Comparison of ENCODE assay signal across 8 cellular contexts in the genomic region with DNA sequence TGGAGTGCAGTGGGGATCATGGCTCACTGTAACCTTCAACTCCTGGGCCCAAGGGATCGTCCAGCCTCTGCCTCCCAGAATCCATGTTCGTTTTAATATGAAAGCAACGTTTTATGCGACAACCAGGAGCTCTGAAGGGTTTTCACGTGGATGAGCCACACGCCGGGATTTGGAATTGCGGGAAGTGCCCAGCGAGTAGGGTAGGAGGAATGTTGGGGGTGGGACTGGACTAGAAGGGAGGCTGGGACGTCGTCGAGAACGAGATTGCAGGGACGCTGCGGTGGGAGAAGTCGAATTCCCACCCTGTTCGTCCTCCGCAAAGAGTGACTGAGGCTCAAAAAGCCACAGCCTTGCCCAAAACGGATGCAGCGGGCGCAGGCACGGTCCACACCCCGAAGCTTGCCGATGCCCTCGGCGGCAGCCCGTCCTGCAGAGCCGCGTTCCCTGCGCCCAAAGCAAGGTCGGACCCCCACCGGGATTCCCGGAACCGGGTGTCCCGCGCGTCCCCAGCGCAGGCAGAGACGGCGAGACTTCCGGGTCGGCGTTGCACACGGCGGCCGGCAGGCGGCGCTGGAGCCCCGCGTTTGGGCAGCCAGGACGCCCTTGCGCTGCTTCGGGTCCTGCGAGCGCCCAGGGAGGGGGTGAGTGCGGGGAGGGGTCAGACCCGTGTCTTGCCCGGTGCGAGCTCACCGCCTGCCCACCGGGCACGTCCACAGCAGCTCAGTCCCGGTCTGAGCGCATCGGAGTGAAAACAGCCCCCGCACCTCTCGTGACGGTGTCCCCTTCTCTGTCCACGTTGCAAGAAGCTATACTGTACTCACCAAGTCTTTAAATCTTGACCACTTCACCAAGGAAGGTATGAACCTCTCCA.
DNase-seq lines count a peak whose midpoint lies in the region; ATAC-seq, FAIRE-seq and TF ChIP-seq lines count a peak whose summit lies in the region.

No MANE protein-coding gene starts in this region.

- BruUV-seq in HepG2 (replicated peaks; lab: Mats Ljungman, UMichigan): TSS peak; percentile 68

- H2AFZ ChIP-seq in ACC112 (ENCODE audit: low read length, unreplicated experiment) (peak overlapping the region; percentile 44), HepG2 (ENCODE audit: low read length) (peak overlapping the region; percentile 95)

- H3K36me3 ChIP-seq in ACC112 (ENCODE audit: insufficient read depth, low read length) (no peaks in the 10 kb centered on the region), HepG2 (replicated peaks in 1 of 2; ENCODE audit: control insufficient read depth in 1 of 2, insufficient read depth in 2 of 2, low read length in 2 of 2) (no peaks in the 10 kb centered on the region)

- H4K20me1 ChIP-seq in HepG2 (ENCODE audit: insufficient read depth, low read length): no peaks in the 10 kb centered on the region

- H3K9ac ChIP-seq in HepG2 (ENCODE audit: insufficient read depth, low read depth, low read length): peak overlapping the region; percentile 75

- peak; percentile 99 for TF ChIP-seq RAD21 in HepG2 (CRISPR knock-in tag; IDR thresholded peaks at IDR 0.05)

- H3K27me3 Mint-ChIP-seq in activated CD4-positive, alpha-beta T cell treated with anti-CD3 and anti-CD28 coated beads, Interleukin-2, amount 10 ng/mL, durations not matched to agents 24 days and 14 days: peaks cover 11% of the 10 kb centered on the region

- CTCF ChIA-PET in HepG2 (lab: Yijun Ruan, JAX; ENCODE audit: low intra/inter-chr PET ratio, low total read pairs): interaction anchor here (1.3 to 4.8 kb wide), 2 partner anchors 30 to 124 kb away, joined by 4 to 96 read pairs; a partner anchor contains a TSS

- H3K27ac Mint-ChIP-seq in activated CD4-positive, alpha-beta T cell treated with anti-CD3 and anti-CD28 coated beads, Interleukin-2, amount 10 ng/mL, durations not matched to agents 24 days and 14 days: peak overlapping the region; percentile 75

- DNase-seq in NCI-H345 (lab: John Stamatoyannopoulos, UW): peak; percentile 88
- peak; percentile 96 for DNase-seq in activated CD4-positive, alpha-beta T cell treated with anti-CD3 and anti-CD28 coated beads, Interleukin-2, amount 10 ng/mL, durations not matched to agents 24 days and 14 days
- peak; percentile 51 for DNase-seq in dedifferentiated amniotic fluid mesenchymal stem cell (ENCODE audit: extremely low spot score)
- DNase-seq in HepG2 (ENCODE audit: low spot score): peak; percentile 75
- peak; percentile 81 for DNase-seq in stimulated activated CD4-positive, alpha-beta T cell treated with anti-CD3 and anti-CD28 coated beads, Interleukin-4, amount 100 ng/mL, for 1 hour

- H3K4me1 ChIP-seq in ACC112 (ENCODE audit: control insufficient read depth, insufficient read depth, low read length, unreplicated experiment) (no peaks in the 10 kb centered on the region), HepG2 (ENCODE audit: insufficient read depth, low read length) (peaks cover 22% of the 10 kb centered on the region)

- ATAC-seq in GM18517 (IDR thresholded peaks at IDR 0.05; ENCODE audit: unreplicated experiment): peak; percentile 76
- ATAC-seq in HG03064 (IDR thresholded peaks at IDR 0.05; ENCODE audit: low read depth, unreplicated experiment): peak; percentile 80
- ATAC-seq in HepG2: peak; percentile 86

- H3K4me3 ChIP-seq in ACC112 (ENCODE audit: low read depth, low read length) (peak overlapping the region; percentile 76), HepG2 (replicated peaks in 1 of 3; ENCODE audit: insufficient read depth in 1 of 3, low read depth in 2 of 3, low read length in 3 of 3) (peak overlapping the region; percentile 63 to 89 (median 76))

- H3K4me2 ChIP-seq in HepG2 (ENCODE audit: low read depth, low read length): peak overlapping the region; percentile 100

- intact Hi-C loops in activated CD4-positive, alpha-beta T cell treated with anti-CD3 and anti-CD28 coated beads, Interleukin-2, amount 10 ng/mL, durations not matched to agents 24 days and 14 days (cut with micrococcal nuclease): loop anchor here (1.0 kb wide), 1 partner anchor 31 kb away; no protein-coding TSS in a partner anchor
- intact Hi-C loops in HepG2 (cut with micrococcal nuclease; ENCODE audit: unreplicated experiment): loop anchor here (1.0 to 10.0 kb wide), 4 partner anchors 31 to 403 kb away; a partner anchor contains a TSS

- in situ Hi-C loops in HepG2 (cut with HindIII; ENCODE audit: extremely low pct_ligation_motif_present, low pct_unique_long_range_greater_than_20kb): loop anchor here (5.0 to 25.0 kb wide), 3 partner anchors 32 to 413 kb away; no protein-coding TSS in a partner anchor

- POLR2A ChIA-PET in HepG2 (lab: Yijun Ruan, JAX): interaction anchor here (1.0 to 3.1 kb wide), 7 partner anchors 13 to 136 kb away, joined by 4 to 20 read pairs (median 5); a partner anchor contains a TSS

- peak; percentile 70 to 75; a peak in 3 of 4 replicates for TF ChIP-seq POLR2A in HepG2 (IDR thresholded peaks at IDR 0.05; ENCODE audit: insufficient read depth in 1 of 2, low read depth in 2 of 2, low read length in 2 of 2)

- H3K27ac ChIP-seq in ACC112 (ENCODE audit: low read depth, low read length): no peak overlapping the region
- H3K27ac ChIP-seq in HepG2 (ENCODE audit: extremely low read length, insufficient read depth, low read length): no peak overlapping the region

- 0 out of 4 replicates have a peak, but pooled peaks of 1 of the 2 experiments have one; percentile 52 for TF ChIP-seq EP300 in HepG2 (IDR thresholded peaks at IDR 0.05; ENCODE audit: low read depth in 2 of 2, low read length in 2 of 2)
- no peak; the same call in 1 of the 2 replicates for TF ChIP-seq EP300 in HepG2 (CRISPR knock-in tag; IDR thresholded peaks at IDR 0.05; ENCODE audit: borderline replicate concordance)

- peak overlapping the region; percentile 88 for H3K4me3 Mint-ChIP-seq in activated CD4-positive, alpha-beta T cell treated with anti-CD3 and anti-CD28 coated beads, Interleukin-2, amount 10 ng/mL, durations not matched to agents 24 days and 14 days

- no peaks in the 10 kb centered on the region for H3K36me3 Mint-ChIP-seq in activated CD4-positive, alpha-beta T cell treated with anti-CD3 and anti-CD28 coated beads, Interleukin-2, amount 10 ng/mL, durations not matched to agents 24 days and 14 days (ENCODE audit: low read depth)

- H3K27me3 ChIP-seq in ACC112 (ENCODE audit: insufficient read depth, low read length) (peaks cover 22% of the 10 kb centered on the region), HepG2 (ENCODE audit: control insufficient read depth in 1 of 2, insufficient read depth in 2 of 2, low read length in 2 of 2) (peaks cover 0 to 7% of the 10 kb centered on the region in 2 experiments; a peak in 2 of 5 replicates)

- H3K9me3 Mint-ChIP-seq in activated CD4-positive, alpha-beta T cell treated with anti-CD3 and anti-CD28 coated beads, Interleukin-2, amount 10 ng/mL, durations not matched to agents 24 days and 14 days: no peaks in the 10 kb centered on the region

- peaks cover 4% of the 10 kb centered on the region for H3K4me1 Mint-ChIP-seq in activated CD4-positive, alpha-beta T cell treated with anti-CD3 and anti-CD28 coated beads, Interleukin-2, amount 10 ng/mL, durations not matched to agents 24 days and 14 days

- peak; percentile 100 for TF ChIP-seq CTCF in HepG2 (CRISPR knock-in tag; IDR thresholded peaks at IDR 0.05)

- peak; percentile 28 for FAIRE-seq in HepG2 (lab: Jason Lieb, UNC)

- H3K9me3 ChIP-seq in HepG2 (ENCODE audit: low read length): no peaks in the 10 kb centered on the region

- H3K79me2 ChIP-seq in ACC112 (ENCODE audit: control insufficient read depth, insufficient read depth, low read length, unreplicated experiment) (no peaks in the 10 kb centered on the region), HepG2 (ENCODE audit: insufficient read depth, low read length) (no peaks in the 10 kb centered on the region)

- WGBS in HepG2 (ENCODE audit: low lambda C conversion rate): 2% methylated on average over 40 of the region's 69 CpGs

TF ChIP-seq in HepG2, 621 proteins besides CTCF, POLR2A, EP300 and RAD21 (continues in another document):
- TF ChIP-seq, protein P1, sequence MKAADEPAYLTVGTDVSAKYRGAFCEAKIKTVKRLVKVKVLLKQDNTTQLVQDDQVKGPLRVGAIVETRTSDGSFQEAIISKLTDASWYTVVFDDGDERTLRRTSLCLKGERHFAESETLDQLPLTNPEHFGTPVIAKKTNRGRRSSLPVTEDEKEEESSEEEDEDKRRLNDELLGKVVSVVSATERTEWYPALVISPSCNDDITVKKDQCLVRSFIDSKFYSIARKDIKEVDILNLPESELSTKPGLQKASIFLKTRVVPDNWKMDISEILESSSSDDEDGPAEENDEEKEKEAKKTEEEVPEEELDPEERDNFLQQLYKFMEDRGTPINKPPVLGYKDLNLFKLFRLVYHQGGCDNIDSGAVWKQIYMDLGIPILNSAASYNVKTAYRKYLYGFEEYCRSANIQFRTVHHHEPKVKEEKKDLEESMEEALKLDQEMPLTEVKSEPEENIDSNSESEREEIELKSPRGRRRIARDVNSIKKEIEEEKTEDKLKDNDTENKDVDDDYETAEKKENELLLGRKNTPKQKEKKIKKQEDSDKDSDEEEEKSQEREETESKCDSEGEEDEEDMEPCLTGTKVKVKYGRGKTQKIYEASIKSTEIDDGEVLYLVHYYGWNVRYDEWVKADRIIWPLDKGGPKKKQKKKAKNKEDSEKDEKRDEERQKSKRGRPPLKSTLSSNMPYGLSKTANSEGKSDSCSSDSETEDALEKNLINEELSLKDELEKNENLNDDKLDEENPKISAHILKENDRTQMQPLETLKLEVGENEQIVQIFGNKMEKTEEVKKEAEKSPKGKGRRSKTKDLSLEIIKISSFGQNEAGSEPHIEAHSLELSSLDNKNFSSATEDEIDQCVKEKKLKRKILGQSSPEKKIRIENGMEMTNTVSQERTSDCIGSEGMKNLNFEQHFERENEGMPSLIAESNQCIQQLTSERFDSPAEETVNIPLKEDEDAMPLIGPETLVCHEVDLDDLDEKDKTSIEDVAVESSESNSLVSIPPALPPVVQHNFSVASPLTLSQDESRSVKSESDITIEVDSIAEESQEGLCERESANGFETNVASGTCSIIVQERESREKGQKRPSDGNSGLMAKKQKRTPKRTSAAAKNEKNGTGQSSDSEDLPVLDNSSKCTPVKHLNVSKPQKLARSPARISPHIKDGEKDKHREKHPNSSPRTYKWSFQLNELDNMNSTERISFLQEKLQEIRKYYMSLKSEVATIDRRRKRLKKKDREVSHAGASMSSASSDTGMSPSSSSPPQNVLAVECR (CRISPR knock-in tag; IDR thresholded peaks at IDR 0.05; ENCODE audit: borderline replicate concordance): peak; percentile 93
- TF ChIP-seq SMARCC2 (IDR thresholded peaks at IDR 0.05) (no peak), MZF1 (CRISPR knock-in tag; IDR thresholded peaks at IDR 0.05; ENCODE audit: borderline replicate concordance) (0 out of 2 replicates have a peak, but pooled peaks have one; percentile 54), FOSL1 (CRISPR knock-in tag; IDR thresholded peaks at IDR 0.05; ENCODE audit: borderline replicate concordance) (no peak), ZNF292 (CRISPR knock-in tag; IDR thresholded peaks at IDR 0.05; ENCODE audit: borderline replicate concordance, low read depth) (peak; percentile 87)
- TF ChIP-seq, protein P2, sequence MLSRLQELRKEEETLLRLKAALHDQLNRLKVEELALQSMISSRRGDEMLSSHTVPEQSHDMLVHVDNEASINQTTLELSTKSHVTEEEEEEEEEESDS (CRISPR knock-in tag; IDR thresholded peaks at IDR 0.05; ENCODE audit: borderline replicate concordance): peak; percentile 86; the same call in 1 of the 2 replicates
